In the genomic region with DNA sequence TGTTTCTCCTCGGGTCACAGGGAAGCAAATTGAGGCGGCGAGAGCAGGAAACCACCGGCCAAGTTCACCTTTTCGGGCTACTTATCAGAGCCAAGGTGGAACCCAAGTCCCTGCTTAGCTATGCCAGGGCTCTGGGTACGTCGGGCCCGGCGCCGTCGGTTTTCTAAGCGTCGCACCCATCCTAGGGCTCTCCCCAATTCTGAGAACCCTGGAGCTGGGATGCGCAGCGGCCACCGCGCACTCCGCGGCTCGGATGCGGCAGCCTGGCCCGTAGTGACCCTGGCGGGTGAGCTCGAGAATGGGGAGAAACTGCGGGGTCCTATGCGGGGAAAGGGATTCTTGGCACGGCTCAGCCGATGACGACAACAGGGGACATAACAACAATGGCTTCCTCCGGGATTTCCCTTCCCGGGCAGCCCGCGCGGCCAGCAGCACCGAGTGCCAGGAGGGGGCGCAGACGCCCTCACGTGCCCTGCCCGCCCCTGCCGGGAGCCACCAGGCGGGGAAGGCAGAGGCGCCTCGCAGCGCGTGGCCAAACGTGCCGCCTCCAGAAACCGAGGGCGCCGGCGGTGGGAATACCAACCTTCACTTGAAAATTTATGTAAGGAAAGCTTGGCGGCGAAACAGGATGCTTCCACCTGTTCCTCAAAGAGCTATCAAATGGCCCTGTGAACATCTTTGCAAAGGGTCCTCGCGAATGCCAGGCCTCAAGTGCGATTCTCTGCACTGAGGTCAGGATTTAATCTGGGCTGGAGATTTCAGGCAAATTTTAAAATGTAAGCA, we compare ENCODE assay signal across 9 cellular contexts. TPM values are rescaled to one million over a fixed set of nuclear protein-coding genes. Genes with fewer than 3 reads are reported as not detected.
A peak's percentile ranks its signal among the peaks of the same experiment; 100 is the strongest.
DNase-seq lines count a peak whose midpoint lies in the region; ATAC-seq and TF ChIP-seq lines count a peak whose summit lies in the region.
"Had no signal": no experiment of that assay in that cellular context is flagged by ENCODE, and none has a peak within 500 bp of the region (broad histone marks: within the 10 kb centered on the region; RNA-seq: fewer than 3 reads in every experiment).

No MANE protein-coding gene starts in this region.

- no peaks in the 10 kb centered on the region for H3K36me3 ChIP-seq in mesodermal cell (ENCODE audit: control insufficient read depth, insufficient read depth, low read length)

- 5% methylated on average over 42 to 52 of the region's 56 CpGs for WGBS in mesodermal cell (ENCODE audit: insufficient coverage in 2 of 2), 2 experiments

- H3K4me3 ChIP-seq in AG09309 (ENCODE audit: control insufficient read depth, low read depth, low read length) (no peak overlapping the region; the same call in 1 of the 2 replicates), mesodermal cell (ENCODE audit: extremely low read depth, insufficient read depth, low read length, poor library complexity, severe bottlenecking) (peak overlapping the region; percentile 32)

- ATAC-seq in HG03025 (IDR thresholded peaks at IDR 0.05; ENCODE audit: low FRiP score, unreplicated experiment): no peak

- H3K9me3 ChIP-seq in mesodermal cell (ENCODE audit: control insufficient read depth, low read length): no peaks in the 10 kb centered on the region

- TF ChIP-seq CTCF in AG09309 (IDR thresholded peaks at IDR 0.05; ENCODE audit: control insufficient read depth, insufficient read depth, low read depth, low read length, missing control alignments): peak; percentile 27

- no peak for DNase-seq in AG09309 (ENCODE audit: low read depth)
- DNase-seq in H4 (ENCODE audit: low spot score): peak; percentile 47
- peak; percentile 73 for DNase-seq in NCI-H510A treated with DMSO at 0.1 percent for 48 hours (lab: John Stamatoyannopoulos, UW)
- peak; percentile 68 to 77 for DNase-seq in activated CD4-positive, alpha-beta T cell treated with anti-CD3 and anti-CD28 coated beads, Interleukin-2, amount 50 U/mL, for 48 hours
- peak; percentile 60 for DNase-seq in effector CD8-positive, alpha-beta T cell (lab: John Stamatoyannopoulos, UW)
- peak; percentile 44 for DNase-seq in stimulated activated CD8-positive, alpha-beta memory T cell treated with anti-CD3 and anti-CD28 coated beads, Interleukin-4, amount 100 ng/mL, for 24 hours (ENCODE audit: low read depth)

- no peak overlapping the region for H3K27ac ChIP-seq in mesodermal cell (ENCODE audit: low read depth, low read length, severe bottlenecking)

- H3K4me1 ChIP-seq in mesodermal cell (ENCODE audit: control insufficient read depth, insufficient read depth, low read length, poor library complexity, severe bottlenecking): peaks cover 8% of the 10 kb centered on the region

RNA-seq across cellular contexts. Expression of gene SLC30A3, which starts 2.1 kb away (rescaled TPM):
- 0.46 and 0.49 TPM in 2 replicates for total RNA-seq in H4 (2014; rRNA removed; shearing (Covaris generic))
- 0.11 TPM for polyA plus RNA-seq in mesodermal cell (2013, experiment 1 of 2)
- polyA plus RNA-seq in mesodermal cell (2013, experiment 2 of 2): 0.61 TPM
- total RNA-seq: subcutaneous adipose tissue had no signal

RNA-seq across cellular contexts. Expression of gene DNAJC5G, which starts 10.3 kb away (rescaled TPM):
- not detected in 2 replicates for total RNA-seq in H4 (2014; rRNA removed; shearing (Covaris generic))
- not detected for polyA plus RNA-seq in mesodermal cell (2013, experiment 1 of 2)
- not detected for polyA plus RNA-seq in mesodermal cell (2013, experiment 2 of 2)

RNA-seq across cellular contexts. Expression of gene TRIM54, which starts 17.3 kb away (rescaled TPM):
- 0.35 TPM in 1 of 2 replicates, not detected in the other for total RNA-seq in H4 (2014; rRNA removed; shearing (Covaris generic))
- polyA plus RNA-seq in mesodermal cell (2013, experiment 1 of 2): not detected
- not detected for polyA plus RNA-seq in mesodermal cell (2013, experiment 2 of 2)

RNA-seq across cellular contexts. Expression of gene UCN, which starts 43.3 kb away (rescaled TPM):
- 0.53 TPM in 1 of 2 replicates, not detected in the other for total RNA-seq in H4 (2014; rRNA removed; shearing (Covaris generic))
- polyA plus RNA-seq in mesodermal cell (2013, experiment 1 of 2): 0.66 TPM
- not detected for polyA plus RNA-seq in mesodermal cell (2013, experiment 2 of 2)

RNA-seq across cellular contexts. Expression of gene CAD, which starts 47.8 kb away (rescaled TPM):
- total RNA-seq in H4 (2014; rRNA removed; shearing (Covaris generic)): 4.7 and 6.9 TPM in 2 replicates
- 38.2 TPM for polyA plus RNA-seq in mesodermal cell (2013, experiment 1 of 2)
- polyA plus RNA-seq in mesodermal cell (2013, experiment 2 of 2): 30.4 TPM
